19 cellular contexts compared by ENCODE assay signal in genomic region chr11:3197878-3198528, GRCh38. TPM values are rescaled to one million over a fixed set of nuclear protein-coding genes. Genes with fewer than 3 reads are reported as not detected.
DNase-seq lines count a peak whose midpoint lies in the region; ATAC-seq, FAIRE-seq and TF ChIP-seq lines count a peak whose summit lies in the region.
"Had no signal": no experiment of that assay in that cellular context is flagged by ENCODE, and none has a peak within 500 bp of the region (broad histone marks: within the 10 kb centered on the region; RNA-seq: fewer than 3 reads in every experiment).

No MANE protein-coding gene starts in this region.

- DNase-seq in Right ventricle myocardium superior = peak; percentile 15
- DNase-seq in heart right ventricle = no peak
- DNase-seq in H1 (ENCODE audit: low read depth in 1 of 2, low spot score in 2 of 2) = no peak
- DNase-seq in neuronal stem cell (ENCODE audit: low spot score) = no peak
- no peak for DNase-seq in naive thymus-derived CD8-positive, alpha-beta T cell
- DNase-seq: ACHN; CD4-positive, alpha-beta memory T cell; DMS153; DMS79 treated with DMSO at 0.1 percent for 48 hours; EL had no signal

- H3K4me3 ChIP-seq in heart right ventricle (no peak overlapping the region), H1 (ENCODE audit: extremely low read depth in 1 of 4, insufficient read depth in 2 of 4, low read depth in 3 of 4, low read length in 4 of 4) (no peak overlapping the region), neuronal stem cell (ENCODE audit: low read length in 2 of 2) (no peak overlapping the region)

- H3K23ac ChIP-seq in H1 (ENCODE audit: insufficient read length) (no peak overlapping the region), neuronal stem cell (ENCODE audit: low read depth, low read length, poor library complexity) (peak overlapping the region; percentile 33)

- H3K79me2 ChIP-seq in H1 (ENCODE audit: control insufficient read depth in 1 of 2, insufficient read depth in 2 of 2, low read length in 2 of 2) = no peaks in the 10 kb centered on the region

- no peak for TF ChIP-seq EP300 in H1 (IDR thresholded peaks at IDR 0.05; ENCODE audit: borderline replicate concordance in 1 of 2, low read depth in 2 of 2, low read length in 2 of 2)

- 79 to 85% methylated on average over 7 to 8 of the region's 8 CpGs for WGBS in heart right ventricle, 2 donors
- WGBS in H1 (ENCODE audit: extremely low coverage in 1 of 2, insufficient coverage in 1 of 2, insufficient read length in 1 of 2, insufficient replicate concordance in 2 of 2, low coverage in 1 of 2, low lambda C conversion rate in 2 of 2, missing lambda C conversion rate in 1 of 2), 2 experiments = 89% methylated on average over 8 of the region's 8 CpGs; no CpG with 5 or more reads in 1 of the 2 experiments
- WGBS in neuronal stem cell (ENCODE audit: extremely low coverage in 2 of 2, insufficient read length in 2 of 2, insufficient replicate concordance in 1 of 2), 2 donors = no CpG with 5 or more reads among the region's 8 CpGs

- peaks cover 3% of the 10 kb centered on the region; the same call in 1 of the 2 replicates for H3K23me2 ChIP-seq in H1 (ENCODE audit: low read depth, low read length)

- no peaks in the 10 kb centered on the region for H3K9me3 Mint-ChIP-seq in naive thymus-derived CD8-positive, alpha-beta T cell
- H3K9me3 Mint-ChIP-seq: CD4-positive, alpha-beta memory T cell had no signal

- no peak overlapping the region for H2BK20ac ChIP-seq in H1 (ENCODE audit: low read length)

- intact Hi-C loops in Right ventricle myocardium superior (cut with DNase I) = no loop called here
- intact Hi-C loops in heart right ventricle (cut with DNase I) = loop anchor here in 1 of 10 donors (10.0 kb wide), 1 partner anchor 73 kb away; no protein-coding TSS in a partner anchor

- H4K8ac ChIP-seq in H1 (ENCODE audit: extremely low read depth, insufficient read depth, low read length) (no peak overlapping the region), neuronal stem cell (ENCODE audit: low read depth, low read length) (no peak overlapping the region)

- H3K4me3 Mint-ChIP-seq in naive thymus-derived CD8-positive, alpha-beta T cell = no peak overlapping the region
- H3K4me3 Mint-ChIP-seq: CD4-positive, alpha-beta memory T cell had no signal

- H2BK15ac ChIP-seq in H1 (ENCODE audit: low read length) = no peak overlapping the region
- H2BK15ac ChIP-seq in neuronal stem cell (ENCODE audit: low read length) = peak overlapping the region; percentile 77

- peaks cover 0 to 2% of the 10 kb centered on the region in 2 experiments for H4K20me1 ChIP-seq in H1 (replicated peaks in 1 of 2; ENCODE audit: control insufficient read depth in 1 of 2, insufficient read depth in 2 of 2, low read length in 2 of 2)

- H4K91ac ChIP-seq in H1 (replicated peaks; ENCODE audit: insufficient read length, low read length) (peak overlapping the region; percentile 42), neuronal stem cell (ENCODE audit: low read depth, low read length, poor library complexity) (no peak overlapping the region)

- ATAC-seq in Right ventricle myocardium superior (ENCODE audit: poor library complexity) = no peak
- ATAC-seq in heart right ventricle = no peak
- ATAC-seq in GM18511 (IDR thresholded peaks at IDR 0.05; ENCODE audit: unreplicated experiment) = no peak
- no peak for ATAC-seq in HG03095 (IDR thresholded peaks at IDR 0.05; ENCODE audit: unreplicated experiment)
- ATAC-seq in naive thymus-derived CD8-positive, alpha-beta T cell = no peak
- ATAC-seq: HCT116 had no signal

- H3K36me3 ChIP-seq in heart right ventricle = no peaks in the 10 kb centered on the region
- H3K36me3 ChIP-seq in H1 (ENCODE audit: control insufficient read depth in 2 of 4, insufficient read depth in 4 of 4, low read length in 3 of 4) = no peaks in the 10 kb centered on the region
- no peaks in the 10 kb centered on the region for H3K36me3 ChIP-seq in neuronal stem cell (replicated peaks in 1 of 2; ENCODE audit: control insufficient read depth in 2 of 2, insufficient read depth in 2 of 2, low read length in 2 of 2)

- no peaks in the 10 kb centered on the region for H3K9me3 ChIP-seq in heart right ventricle
- no peaks in the 10 kb centered on the region for H3K9me3 ChIP-seq in H1 (ENCODE audit: insufficient read depth in 2 of 2, low read depth in 1 of 2, low read length in 1 of 2)
- H3K9me3 ChIP-seq in neuronal stem cell (replicated peaks in 1 of 2; ENCODE audit: control insufficient read depth in 2 of 2, insufficient read depth in 1 of 2, low read depth in 1 of 2, low read length in 2 of 2) = peaks cover 0 to 1% of the 10 kb centered on the region in 2 donors

- no peak for FAIRE-seq in H1 (lab: Jason Lieb, UNC)
- FAIRE-seq: D721Med, G401.6, GM12891 had no signal

- H3K36me3 Mint-ChIP-seq in naive thymus-derived CD8-positive, alpha-beta T cell = no peaks in the 10 kb centered on the region
- H3K36me3 Mint-ChIP-seq: CD4-positive, alpha-beta memory T cell had no signal

- H3K4ac ChIP-seq in H1 (replicated peaks; ENCODE audit: insufficient read length, low read depth, low read length) = no peak overlapping the region
- H3K4ac ChIP-seq in neuronal stem cell (ENCODE audit: low read length) = peak overlapping the region; percentile 12

- H3K4me2 ChIP-seq in H1 (ENCODE audit: insufficient read depth in 1 of 2, low read depth in 2 of 2, low read length in 2 of 2) = no peak overlapping the region
- no peak overlapping the region for H3K4me2 ChIP-seq in neuronal stem cell (ENCODE audit: insufficient read depth, low read length, poor library complexity, severe bottlenecking)

- H2BK120ac ChIP-seq in H1 (replicated peaks; ENCODE audit: low read depth, low read length) (no peak overlapping the region), neuronal stem cell (ENCODE audit: low read depth, low read length) (no peak overlapping the region)

- H3K56ac ChIP-seq in H1 (replicated peaks; ENCODE audit: insufficient read length, low read depth, low read length) = no peak overlapping the region

- H3K79me1 ChIP-seq in H1 (ENCODE audit: low read depth, low read length) (peaks cover 3% of the 10 kb centered on the region; the same call in 1 of the 2 replicates), neuronal stem cell (ENCODE audit: low read depth, low read length) (no peaks in the 10 kb centered on the region)

- no peak overlapping the region for H2AK5ac ChIP-seq in H1 (ENCODE audit: low read depth, low read length)
- H2AK5ac ChIP-seq in neuronal stem cell (ENCODE audit: low read depth, low read length) = peak overlapping the region; percentile 98

- H2BK5ac ChIP-seq in H1 (ENCODE audit: low read depth, low read length) = no peak overlapping the region
- H2BK5ac ChIP-seq in neuronal stem cell (ENCODE audit: low read length) = no peak overlapping the region

- H4K5ac ChIP-seq in H1 (ENCODE audit: insufficient read length, low read depth, low read length) = no peak overlapping the region

- CTCF ChIA-PET in H1 (lab: Charles Lee; ENCODE audit: partially characterized antibody) = interaction anchor here (0.8 to 12.0 kb wide), 9 partner anchors 18 to 113 kb away, joined by 3 to 99 read pairs (median 3); no protein-coding TSS in a partner anchor

- H3K27me3 ChIP-seq in heart right ventricle = peaks cover 11 to 58% (median 36%) of the 10 kb centered on the region in 7 donors
- peaks cover 3 to 13% (median 12%) of the 10 kb centered on the region in 4 experiments for H3K27me3 ChIP-seq in H1 (replicated peaks in 1 of 4; ENCODE audit: control insufficient read depth in 3 of 4, extremely low read depth in 1 of 4, insufficient read depth in 3 of 4, low read length in 3 of 4)
- peaks cover 0 to 71% (median 10%) of the 10 kb centered on the region in 3 experiments for H3K27me3 ChIP-seq in neuronal stem cell (ENCODE audit: control insufficient read depth in 3 of 3, insufficient read depth in 3 of 3, low read depth in 1 of 3, low read length in 3 of 3)

- TF ChIP-seq RAD21 in H1 (IDR thresholded peaks at IDR 0.05 in 1 of 2, conservative IDR thresholded peaks at IDR 0.05 in 1 of 2; ENCODE audit: low read depth in 2 of 2, low read length in 2 of 2) = no peak

- H2AFZ ChIP-seq in H1 (ENCODE audit: low read length) (no peak overlapping the region), neuronal stem cell (ENCODE audit: low read length) (no peak overlapping the region)

- H3K14ac ChIP-seq in H1 (ENCODE audit: insufficient read length) = no peak overlapping the region
- no peak overlapping the region for H3K14ac ChIP-seq in neuronal stem cell (ENCODE audit: low read length)

- H2BK12ac ChIP-seq in H1 (ENCODE audit: low read depth, low read length) (0 out of 2 replicates have a peak overlapping the region, but pooled peaks have one; percentile 12), neuronal stem cell (ENCODE audit: low read length) (peak overlapping the region; percentile 76)

- H3K27ac ChIP-seq in heart right ventricle (no peak overlapping the region), H1 (ENCODE audit: low read depth, low read length) (no peak overlapping the region), neuronal stem cell (replicated peaks; ENCODE audit: low read length) (no peak overlapping the region)
- H3K27ac ChIP-seq: C4-2B had no signal

- H3K27ac Mint-ChIP-seq in naive thymus-derived CD8-positive, alpha-beta T cell = peak overlapping the region in 1 of 10 donors; percentile 13
- H3K27ac Mint-ChIP-seq: CD4-positive, alpha-beta memory T cell had no signal

- 0 out of 2 replicates have a peak overlapping the region, but pooled peaks have one; percentile 24 for H3K18ac ChIP-seq in H1 (ENCODE audit: extremely low read depth, low read length)
- peak overlapping the region; percentile 44 for H3K18ac ChIP-seq in neuronal stem cell (ENCODE audit: low read length)

- POLR2A ChIA-PET in H1 (lab: Charles Lee; ENCODE audit: partially characterized antibody) = interaction anchor here (0.8 to 1.2 kb wide), 5 partner anchors 8 to 183 kb away, joined by 3 to 6 read pairs (median 3); partner anchors contain the start of gene CARS1
- POLR2A ChIA-PET in naive thymus-derived CD8-positive, alpha-beta T cell (lab: Charles Lee) = no interaction called here

- H3K9ac ChIP-seq in H1 (replicated peaks in 1 of 4; ENCODE audit: extremely low read depth in 1 of 4, low read depth in 3 of 4, low read length in 3 of 4) (no peak overlapping the region), neuronal stem cell (ENCODE audit: low read depth, low read length, poor library complexity) (no peak overlapping the region)

- H3K4me1 Mint-ChIP-seq in naive thymus-derived CD8-positive, alpha-beta T cell = peaks cover 3 to 21% (median 6%) of the 10 kb centered on the region in 4 donors

- peaks cover 0 to 18% (median 5%) of the 10 kb centered on the region in 5 donors for H3K27me3 Mint-ChIP-seq in naive thymus-derived CD8-positive, alpha-beta T cell

- H3K4me1 ChIP-seq in heart right ventricle = peaks cover 0 to 10% (median 3%) of the 10 kb centered on the region in 9 donors
- H3K4me1 ChIP-seq in H1 (replicated peaks in 1 of 4; ENCODE audit: control insufficient read depth in 3 of 4, insufficient read depth in 4 of 4, low read length in 3 of 4) = peaks cover 0 to 10% (median 3%) of the 10 kb centered on the region in 4 experiments; a peak in 4 of 7 replicates
- peaks cover 0 to 6% of the 10 kb centered on the region in 2 donors for H3K4me1 ChIP-seq in neuronal stem cell (ENCODE audit: control insufficient read depth in 2 of 2, insufficient read depth in 1 of 2, low read depth in 1 of 2, low read length in 2 of 2)

- TF ChIP-seq POLR2A in H1 (IDR thresholded peaks at IDR 0.05; ENCODE audit: control extremely low read depth in 1 of 2, low read depth in 2 of 2, low read length in 2 of 2) = no peak

- TF ChIP-seq CTCF in heart right ventricle (IDR thresholded peaks at IDR 0.05) = no peak
- no peak for TF ChIP-seq CTCF in H1 (IDR thresholded peaks at IDR 0.05; ENCODE audit: control extremely low read depth in 1 of 3, insufficient read depth in 1 of 3, low read depth in 1 of 3, low read length in 3 of 3)

RNA-seq across cellular contexts. Expression of gene MRGPRG, which starts 20.6 kb away (rescaled TPM):
- total RNA-seq in Right ventricle myocardium superior (not detected), heart right ventricle (not detected)
- polyA plus RNA-seq in heart right ventricle (not detected), H1 (2011; rRNA removed) (not detected in 2 replicates)
- total RNA-seq in H1 (2021; fragmentation: NEBNext Ultra II Directional; extraction: Animal tissue kit (Norgen Biotek cat#: 25700)) = not detected in 2 replicates
- not detected for polyA plus RNA-seq in H1 (2011; cell fraction: cytosol; rRNA removed)
- polyA plus RNA-seq in H1 (2011; cell fraction: nucleus; rRNA removed) = not detected
- polyA plus RNA-seq in H1 (2012, experiment 1 of 2) = not detected in 4 replicates
- not detected for polyA plus RNA-seq in H1 (2012, experiment 2 of 2)
- not detected for polyA plus RNA-seq in H1 (2013, experiment 1 of 2)
- polyA plus RNA-seq in H1 (2013, experiment 2 of 2) = not detected
- not detected in 2 replicates for polyA minus RNA-seq in H1 (2011; rRNA and poly(A)+ RNA removed)
- not detected for polyA minus RNA-seq in H1 (2011; cell fraction: cytosol; rRNA and poly(A)+ RNA removed)
- polyA minus RNA-seq in H1 (2011; cell fraction: nucleus; rRNA and poly(A)+ RNA removed) = not detected
- polyA plus RNA-seq in neuronal stem cell (2013, experiment 1 of 2) = not detected
- polyA plus RNA-seq in neuronal stem cell (2013, experiment 2 of 2) = not detected
- not detected for total RNA-seq in naive thymus-derived CD8-positive, alpha-beta T cell
- not detected for polyA plus RNA-seq in naive thymus-derived CD8-positive, alpha-beta T cell
- total RNA-seq: A172; CD4-positive, alpha-beta memory T cell; H4 had no signal
- polyA plus RNA-seq: CD4-positive, alpha-beta memory T cell had no signal

RNA-seq across cellular contexts. Expression of gene OSBPL5, which starts 32.9 kb away (rescaled TPM):
- total RNA-seq in Right ventricle myocardium superior (15.3 TPM), heart right ventricle (10 to 100 TPM; 12.7 to 18.2 (median 15.5) TPM)
- polyA plus RNA-seq in heart right ventricle (10 to 100 TPM; 10.4 to 18.7 TPM), H1 (2011; rRNA removed) (3.4 and 6.0 TPM in 2 replicates)
- total RNA-seq in H1 (2021; fragmentation: NEBNext Ultra II Directional; extraction: Animal tissue kit (Norgen Biotek cat#: 25700)) = 7.9 and 9.9 TPM in 2 replicates
- polyA plus RNA-seq in H1 (2011; cell fraction: cytosol; rRNA removed) = 5.8 TPM
- 19.5 TPM for polyA plus RNA-seq in H1 (2011; cell fraction: nucleus; rRNA removed)
- polyA plus RNA-seq in H1 (2012, experiment 1 of 2) = 3.8 to 7.3 TPM (median 6.6 TPM) in 4 replicates
- polyA plus RNA-seq in H1 (2012, experiment 2 of 2) = 4.9 TPM
- polyA plus RNA-seq in H1 (2013, experiment 1 of 2) = 3.3 TPM
- polyA plus RNA-seq in H1 (2013, experiment 2 of 2) = 2.9 TPM
- 4.3 and 5.5 TPM in 2 replicates for polyA minus RNA-seq in H1 (2011; rRNA and poly(A)+ RNA removed)
- polyA minus RNA-seq in H1 (2011; cell fraction: cytosol; rRNA and poly(A)+ RNA removed) = 9.7 TPM
- 13.0 TPM for polyA minus RNA-seq in H1 (2011; cell fraction: nucleus; rRNA and poly(A)+ RNA removed)
- polyA plus RNA-seq in neuronal stem cell (2013, experiment 1 of 2) = 9.5 TPM
- 9.7 TPM for polyA plus RNA-seq in neuronal stem cell (2013, experiment 2 of 2)
- total RNA-seq in naive thymus-derived CD8-positive, alpha-beta T cell = 10 to 100 TPM; 17.8 to 18.3 TPM
- 1 to 10 TPM; 4.4 to 5.5 (median 4.5) TPM for polyA plus RNA-seq in naive thymus-derived CD8-positive, alpha-beta T cell

RNA-seq across cellular contexts. Expression of gene MRGPRE, which starts 34.2 kb away (rescaled TPM):
- total RNA-seq in Right ventricle myocardium superior (0.16 TPM), heart right ventricle (1 to 10 TPM in 2 of 10 donors, under 1 TPM in 7, not detected in 1; 0.21 to 2.5 (median 0.51) TPM)
- polyA plus RNA-seq in heart right ventricle (not detected), H1 (2011; rRNA removed) (not detected in 2 replicates)
- total RNA-seq in H1 (2021; fragmentation: NEBNext Ultra II Directional; extraction: Animal tissue kit (Norgen Biotek cat#: 25700)) = not detected in 2 replicates
- polyA plus RNA-seq in H1 (2011; cell fraction: cytosol; rRNA removed) = not detected
- not detected for polyA plus RNA-seq in H1 (2011; cell fraction: nucleus; rRNA removed)
- polyA plus RNA-seq in H1 (2012, experiment 1 of 2) = not detected in 4 replicates
- polyA plus RNA-seq in H1 (2012, experiment 2 of 2) = not detected
- polyA plus RNA-seq in H1 (2013, experiment 1 of 2) = 0.04 TPM
- not detected for polyA plus RNA-seq in H1 (2013, experiment 2 of 2)
- polyA minus RNA-seq in H1 (2011; rRNA and poly(A)+ RNA removed) = not detected in 2 replicates
- not detected for polyA minus RNA-seq in H1 (2011; cell fraction: cytosol; rRNA and poly(A)+ RNA removed)
- not detected for polyA minus RNA-seq in H1 (2011; cell fraction: nucleus; rRNA and poly(A)+ RNA removed)
- polyA plus RNA-seq in neuronal stem cell (2013, experiment 1 of 2) = not detected
- polyA plus RNA-seq in neuronal stem cell (2013, experiment 2 of 2) = not detected
- not detected for total RNA-seq in naive thymus-derived CD8-positive, alpha-beta T cell
- polyA plus RNA-seq in naive thymus-derived CD8-positive, alpha-beta T cell = not detected
- total RNA-seq: A172; CD4-positive, alpha-beta memory T cell; H4 had no signal
- polyA plus RNA-seq: CD4-positive, alpha-beta memory T cell had no signal
